ENCODE assay signal across 1 cellular context in the genomic region with DNA sequence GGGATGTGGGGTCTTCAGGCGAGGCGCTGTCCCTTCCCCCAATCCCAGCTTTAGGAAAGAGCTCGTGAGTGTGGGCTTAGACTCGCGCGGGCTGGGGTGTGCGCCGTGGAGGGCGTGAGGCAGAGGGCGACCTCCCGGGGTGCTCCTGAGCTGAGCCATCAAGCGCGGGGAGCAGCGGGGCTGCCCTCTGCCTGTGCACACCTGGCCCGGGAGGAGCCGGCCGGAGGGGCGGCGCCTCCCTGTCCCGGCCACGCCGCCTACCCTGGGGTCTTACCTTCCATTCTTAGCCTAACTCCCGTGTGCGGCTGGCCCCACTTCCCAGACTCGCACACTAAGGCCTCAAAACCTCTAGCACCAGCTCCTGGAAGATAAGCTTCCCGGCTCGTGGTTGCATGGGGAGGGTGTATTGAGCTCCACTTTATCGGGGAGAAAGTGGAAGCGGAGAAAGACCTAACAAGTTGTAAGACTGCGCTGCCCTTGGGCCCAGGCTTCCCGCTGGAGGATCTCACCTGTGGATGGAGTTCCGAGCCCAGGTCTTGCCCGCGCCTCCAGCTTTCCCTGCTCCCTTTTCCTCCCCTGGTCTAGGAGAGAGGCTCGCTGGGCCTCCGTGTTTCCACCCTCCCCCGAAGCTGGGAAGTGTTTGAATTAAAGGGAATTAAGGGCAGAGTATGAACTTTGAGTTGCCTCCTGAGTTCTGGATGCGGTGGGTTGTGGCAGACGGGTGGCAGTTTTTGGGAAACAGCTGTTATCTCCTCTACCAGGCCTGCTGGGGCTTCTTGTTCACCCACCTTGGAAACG.
A peak's percentile ranks its signal among the peaks of the same experiment; 100 is the strongest.
TF ChIP-seq lines count a peak whose summit lies in the region.

No MANE protein-coding gene starts in this region.

TF ChIP-seq in HepG2, 621 proteins besides CTCF, POLR2A, EP300 and RAD21 (continued from another document and continues in another):
- TF ChIP-seq, protein P1, sequence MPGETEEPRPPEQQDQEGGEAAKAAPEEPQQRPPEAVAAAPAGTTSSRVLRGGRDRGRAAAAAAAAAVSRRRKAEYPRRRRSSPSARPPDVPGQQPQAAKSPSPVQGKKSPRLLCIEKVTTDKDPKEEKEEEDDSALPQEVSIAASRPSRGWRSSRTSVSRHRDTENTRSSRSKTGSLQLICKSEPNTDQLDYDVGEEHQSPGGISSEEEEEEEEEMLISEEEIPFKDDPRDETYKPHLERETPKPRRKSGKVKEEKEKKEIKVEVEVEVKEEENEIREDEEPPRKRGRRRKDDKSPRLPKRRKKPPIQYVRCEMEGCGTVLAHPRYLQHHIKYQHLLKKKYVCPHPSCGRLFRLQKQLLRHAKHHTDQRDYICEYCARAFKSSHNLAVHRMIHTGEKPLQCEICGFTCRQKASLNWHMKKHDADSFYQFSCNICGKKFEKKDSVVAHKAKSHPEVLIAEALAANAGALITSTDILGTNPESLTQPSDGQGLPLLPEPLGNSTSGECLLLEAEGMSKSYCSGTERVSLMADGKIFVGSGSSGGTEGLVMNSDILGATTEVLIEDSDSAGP (CRISPR knock-in tag; IDR thresholded peaks at IDR 0.05; ENCODE audit: borderline replicate concordance), result peak; percentile 66
- TF ChIP-seq ZNF768 (CRISPR knock-in tag; IDR thresholded peaks at IDR 0.05) (0 out of 2 replicates have a peak, but pooled peaks have one; percentile 8), NFRKB (IDR thresholded peaks at IDR 0.05) (no peak), ZNF772 (CRISPR knock-in tag; IDR thresholded peaks at IDR 0.05) (0 out of 2 replicates have a peak, but pooled peaks have one; percentile 68), BORCS8-MEF2B (CRISPR knock-in tag; IDR thresholded peaks at IDR 0.05) (peak; percentile 81)
- TF ChIP-seq, protein P2, sequence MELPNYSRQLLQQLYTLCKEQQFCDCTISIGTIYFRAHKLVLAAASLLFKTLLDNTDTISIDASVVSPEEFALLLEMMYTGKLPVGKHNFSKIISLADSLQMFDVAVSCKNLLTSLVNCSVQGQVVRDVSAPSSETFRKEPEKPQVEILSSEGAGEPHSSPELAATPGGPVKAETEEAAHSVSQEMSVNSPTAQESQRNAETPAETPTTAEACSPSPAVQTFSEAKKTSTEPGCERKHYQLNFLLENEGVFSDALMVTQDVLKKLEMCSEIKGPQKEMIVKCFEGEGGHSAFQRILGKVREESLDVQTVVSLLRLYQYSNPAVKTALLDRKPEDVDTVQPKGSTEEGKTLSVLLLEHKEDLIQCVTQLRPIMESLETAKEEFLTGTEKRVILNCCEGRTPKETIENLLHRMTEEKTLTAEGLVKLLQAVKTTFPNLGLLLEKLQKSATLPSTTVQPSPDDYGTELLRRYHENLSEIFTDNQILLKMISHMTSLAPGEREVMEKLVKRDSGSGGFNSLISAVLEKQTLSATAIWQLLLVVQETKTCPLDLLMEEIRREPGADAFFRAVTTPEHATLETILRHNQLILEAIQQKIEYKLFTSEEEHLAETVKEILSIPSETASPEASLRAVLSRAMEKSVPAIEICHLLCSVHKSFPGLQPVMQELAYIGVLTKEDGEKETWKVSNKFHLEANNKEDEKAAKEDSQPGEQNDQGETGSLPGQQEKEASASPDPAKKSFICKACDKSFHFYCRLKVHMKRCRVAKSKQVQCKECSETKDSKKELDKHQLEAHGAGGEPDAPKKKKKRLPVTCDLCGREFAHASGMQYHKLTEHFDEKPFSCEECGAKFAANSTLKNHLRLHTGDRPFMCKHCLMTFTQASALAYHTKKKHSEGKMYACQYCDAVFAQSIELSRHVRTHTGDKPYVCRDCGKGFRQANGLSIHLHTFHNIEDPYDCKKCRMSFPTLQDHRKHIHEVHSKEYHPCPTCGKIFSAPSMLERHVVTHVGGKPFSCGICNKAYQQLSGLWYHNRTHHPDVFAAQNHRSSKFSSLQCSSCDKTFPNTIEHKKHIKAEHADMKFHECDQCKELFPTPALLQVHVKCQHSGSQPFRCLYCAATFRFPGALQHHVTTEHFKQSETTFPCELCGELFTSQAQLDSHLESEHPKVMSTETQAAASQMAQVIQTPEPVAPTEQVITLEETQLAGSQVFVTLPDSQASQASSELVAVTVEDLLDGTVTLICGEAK (IDR thresholded peaks at IDR 0.05), result no peak
- TF ChIP-seq, protein P2 (CRISPR knock-in tag; IDR thresholded peaks at IDR 0.05), result peak; percentile 54; the same call in 1 of the 2 replicates
- TF ChIP-seq, protein P3, sequence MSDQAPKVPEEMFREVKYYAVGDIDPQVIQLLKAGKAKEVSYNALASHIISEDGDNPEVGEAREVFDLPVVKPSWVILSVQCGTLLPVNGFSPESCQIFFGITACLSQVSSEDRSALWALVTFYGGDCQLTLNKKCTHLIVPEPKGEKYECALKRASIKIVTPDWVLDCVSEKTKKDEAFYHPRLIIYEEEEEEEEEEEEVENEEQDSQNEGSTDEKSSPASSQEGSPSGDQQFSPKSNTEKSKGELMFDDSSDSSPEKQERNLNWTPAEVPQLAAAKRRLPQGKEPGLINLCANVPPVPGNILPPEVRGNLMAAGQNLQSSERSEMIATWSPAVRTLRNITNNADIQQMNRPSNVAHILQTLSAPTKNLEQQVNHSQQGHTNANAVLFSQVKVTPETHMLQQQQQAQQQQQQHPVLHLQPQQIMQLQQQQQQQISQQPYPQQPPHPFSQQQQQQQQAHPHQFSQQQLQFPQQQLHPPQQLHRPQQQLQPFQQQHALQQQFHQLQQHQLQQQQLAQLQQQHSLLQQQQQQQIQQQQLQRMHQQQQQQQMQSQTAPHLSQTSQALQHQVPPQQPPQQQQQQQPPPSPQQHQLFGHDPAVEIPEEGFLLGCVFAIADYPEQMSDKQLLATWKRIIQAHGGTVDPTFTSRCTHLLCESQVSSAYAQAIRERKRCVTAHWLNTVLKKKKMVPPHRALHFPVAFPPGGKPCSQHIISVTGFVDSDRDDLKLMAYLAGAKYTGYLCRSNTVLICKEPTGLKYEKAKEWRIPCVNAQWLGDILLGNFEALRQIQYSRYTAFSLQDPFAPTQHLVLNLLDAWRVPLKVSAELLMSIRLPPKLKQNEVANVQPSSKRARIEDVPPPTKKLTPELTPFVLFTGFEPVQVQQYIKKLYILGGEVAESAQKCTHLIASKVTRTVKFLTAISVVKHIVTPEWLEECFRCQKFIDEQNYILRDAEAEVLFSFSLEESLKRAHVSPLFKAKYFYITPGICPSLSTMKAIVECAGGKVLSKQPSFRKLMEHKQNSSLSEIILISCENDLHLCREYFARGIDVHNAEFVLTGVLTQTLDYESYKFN (CRISPR knock-in tag; conservative IDR thresholded peaks at IDR 0.05), result no peak
- TF ChIP-seq, protein P4, sequence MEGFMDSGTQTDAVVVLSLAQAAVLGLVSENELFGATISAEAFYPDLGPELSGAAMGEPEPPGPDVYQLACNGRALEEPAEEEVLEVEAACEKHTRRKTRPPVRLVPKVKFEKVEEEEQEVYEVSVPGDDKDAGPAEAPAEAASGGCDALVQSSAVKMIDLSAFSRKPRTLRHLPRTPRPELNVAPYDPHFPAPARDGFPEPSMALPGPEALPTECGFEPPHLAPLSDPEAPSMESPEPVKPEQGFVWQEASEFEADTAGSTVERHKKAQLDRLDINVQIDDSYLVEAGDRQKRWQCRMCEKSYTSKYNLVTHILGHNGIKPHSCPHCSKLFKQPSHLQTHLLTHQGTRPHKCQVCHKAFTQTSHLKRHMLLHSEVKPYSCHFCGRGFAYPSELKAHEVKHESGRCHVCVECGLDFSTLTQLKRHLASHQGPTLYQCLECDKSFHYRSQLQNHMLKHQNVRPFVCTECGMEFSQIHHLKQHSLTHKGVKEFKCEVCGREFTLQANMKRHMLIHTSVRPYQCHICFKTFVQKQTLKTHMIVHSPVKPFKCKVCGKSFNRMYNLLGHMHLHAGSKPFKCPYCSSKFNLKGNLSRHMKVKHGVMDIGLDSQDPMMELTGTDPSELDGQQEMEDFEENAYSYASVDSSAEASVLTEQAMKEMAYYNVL (CRISPR knock-in tag; IDR thresholded peaks at IDR 0.05; ENCODE audit: borderline replicate concordance), result no peak; the same call in 1 of the 2 replicates
- TF ChIP-seq, protein P5, sequence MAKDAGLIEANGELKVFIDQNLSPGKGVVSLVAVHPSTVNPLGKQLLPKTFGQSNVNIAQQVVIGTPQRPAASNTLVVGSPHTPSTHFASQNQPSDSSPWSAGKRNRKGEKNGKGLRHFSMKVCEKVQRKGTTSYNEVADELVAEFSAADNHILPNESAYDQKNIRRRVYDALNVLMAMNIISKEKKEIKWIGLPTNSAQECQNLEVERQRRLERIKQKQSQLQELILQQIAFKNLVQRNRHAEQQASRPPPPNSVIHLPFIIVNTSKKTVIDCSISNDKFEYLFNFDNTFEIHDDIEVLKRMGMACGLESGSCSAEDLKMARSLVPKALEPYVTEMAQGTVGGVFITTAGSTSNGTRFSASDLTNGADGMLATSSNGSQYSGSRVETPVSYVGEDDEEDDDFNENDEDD (CRISPR knock-in tag; IDR thresholded peaks at IDR 0.05; ENCODE audit: borderline replicate concordance), result peak; percentile 33
- TF ChIP-seq, protein P6, sequence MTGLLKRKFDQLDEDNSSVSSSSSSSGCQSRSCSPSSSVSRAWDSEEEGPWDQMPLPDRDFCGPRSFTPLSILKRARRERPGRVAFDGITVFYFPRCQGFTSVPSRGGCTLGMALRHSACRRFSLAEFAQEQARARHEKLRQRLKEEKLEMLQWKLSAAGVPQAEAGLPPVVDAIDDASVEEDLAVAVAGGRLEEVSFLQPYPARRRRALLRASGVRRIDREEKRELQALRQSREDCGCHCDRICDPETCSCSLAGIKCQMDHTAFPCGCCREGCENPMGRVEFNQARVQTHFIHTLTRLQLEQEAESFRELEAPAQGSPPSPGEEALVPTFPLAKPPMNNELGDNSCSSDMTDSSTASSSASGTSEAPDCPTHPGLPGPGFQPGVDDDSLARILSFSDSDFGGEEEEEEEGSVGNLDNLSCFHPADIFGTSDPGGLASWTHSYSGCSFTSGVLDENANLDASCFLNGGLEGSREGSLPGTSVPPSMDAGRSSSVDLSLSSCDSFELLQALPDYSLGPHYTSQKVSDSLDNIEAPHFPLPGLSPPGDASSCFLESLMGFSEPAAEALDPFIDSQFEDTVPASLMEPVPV (CRISPR knock-in tag; IDR thresholded peaks at IDR 0.05), result peak; percentile 83; the same call in 1 of the 2 replicates
- TF ChIP-seq, protein P7, sequence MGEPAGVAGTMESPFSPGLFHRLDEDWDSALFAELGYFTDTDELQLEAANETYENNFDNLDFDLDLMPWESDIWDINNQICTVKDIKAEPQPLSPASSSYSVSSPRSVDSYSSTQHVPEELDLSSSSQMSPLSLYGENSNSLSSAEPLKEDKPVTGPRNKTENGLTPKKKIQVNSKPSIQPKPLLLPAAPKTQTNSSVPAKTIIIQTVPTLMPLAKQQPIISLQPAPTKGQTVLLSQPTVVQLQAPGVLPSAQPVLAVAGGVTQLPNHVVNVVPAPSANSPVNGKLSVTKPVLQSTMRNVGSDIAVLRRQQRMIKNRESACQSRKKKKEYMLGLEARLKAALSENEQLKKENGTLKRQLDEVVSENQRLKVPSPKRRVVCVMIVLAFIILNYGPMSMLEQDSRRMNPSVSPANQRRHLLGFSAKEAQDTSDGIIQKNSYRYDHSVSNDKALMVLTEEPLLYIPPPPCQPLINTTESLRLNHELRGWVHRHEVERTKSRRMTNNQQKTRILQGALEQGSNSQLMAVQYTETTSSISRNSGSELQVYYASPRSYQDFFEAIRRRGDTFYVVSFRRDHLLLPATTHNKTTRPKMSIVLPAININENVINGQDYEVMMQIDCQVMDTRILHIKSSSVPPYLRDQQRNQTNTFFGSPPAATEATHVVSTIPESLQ (CRISPR knock-in tag; conservative IDR thresholded peaks at IDR 0.05), result 0 out of 2 replicates have a peak, but pooled peaks have one; percentile 50
